21 cellular contexts compared by ENCODE assay signal in the genomic region with DNA sequence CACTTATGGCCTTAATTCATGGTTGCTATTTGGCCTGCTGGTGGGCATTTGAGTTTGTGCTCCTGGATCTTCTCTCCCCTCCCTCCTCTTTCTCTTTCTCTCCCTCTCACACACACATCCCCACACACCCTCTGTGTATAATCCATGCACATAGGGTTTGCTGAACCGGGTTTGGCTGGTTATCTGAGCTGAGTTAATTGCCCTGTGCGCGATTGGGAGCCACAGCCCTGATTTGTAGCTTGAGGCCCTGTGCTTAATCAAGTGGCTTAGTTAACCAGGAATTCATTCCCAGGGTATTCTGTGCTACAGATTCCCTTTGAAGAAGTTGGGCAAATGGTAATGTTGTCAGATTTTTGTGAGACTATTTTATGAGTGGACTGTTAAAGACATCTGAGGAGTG. TPM values are rescaled to one million over a fixed set of nuclear protein-coding genes. Genes with fewer than 3 reads are reported as not detected.
DNase-seq lines count a peak whose midpoint lies in the region; ATAC-seq and TF ChIP-seq lines count a peak whose summit lies in the region.
"Had no signal": no experiment of that assay in that cellular context is flagged by ENCODE, and none has a peak within 500 bp of the region (broad histone marks: within the 10 kb centered on the region; RNA-seq: fewer than 3 reads in every experiment).

No MANE protein-coding gene starts in this region.

- H3K4me1 ChIP-seq in SJSA1 (replicated peaks): peaks cover 51% of the 10 kb centered on the region
- no peaks in the 10 kb centered on the region for H3K4me1 ChIP-seq in CD8-positive, alpha-beta memory T cell (ENCODE audit: insufficient read depth, low read length)
- H3K4me1 ChIP-seq: A549, uterus had no signal

- H3K36me3 ChIP-seq in SJSA1: no peaks in the 10 kb centered on the region
- H3K36me3 ChIP-seq in CD8-positive, alpha-beta memory T cell (ENCODE audit: insufficient read depth, low read length): no peaks in the 10 kb centered on the region
- H3K36me3 ChIP-seq: BLaER1 treated with 17β-estradiol and CSF1 and Interleukin-3, amounts not matched to agents 10 nM and 100 nM; uterus had no signal

- H3K27me3 ChIP-seq in AG04450 (ENCODE audit: control insufficient read depth, insufficient read depth, low read length) (no peaks in the 10 kb centered on the region), SJSA1 (replicated peaks) (no peaks in the 10 kb centered on the region)
- no peaks in the 10 kb centered on the region for H3K27me3 ChIP-seq in CD8-positive, alpha-beta memory T cell (ENCODE audit: insufficient read depth, low read length, poor library complexity, severe bottlenecking)
- H3K27me3 ChIP-seq: uterus had no signal

- H3K4me1 Mint-ChIP-seq in CD8-positive, alpha-beta memory T cell: peaks cover 0 to 2% (median 0%) of the 10 kb centered on the region in 3 donors
- H3K4me1 Mint-ChIP-seq: activated T-helper 17 cell treated with anti-CD3 and anti-CD28 coated beads, Interleukin-2, amount 50 U/mL, for 72 hours; stimulated activated naive CD8-positive, alpha-beta T cell treated with anti-CD3 and anti-CD28 coated beads, Interleukin-15, amount 100 ng/mL, for 72 hours had no signal

- no peak for TF ChIP-seq CTCF in AG04450 (IDR thresholded peaks at IDR 0.05; ENCODE audit: low read depth, low read length)

- no peak for ATAC-seq in GM19351 (IDR thresholded peaks at IDR 0.05; ENCODE audit: unreplicated experiment)
- ATAC-seq: A549; activated T-helper 17 cell treated with anti-CD3 and anti-CD28 coated beads, Interleukin-2, amount 50 U/mL, for 72 hours; stimulated activated naive CD8-positive, alpha-beta T cell treated with anti-CD3 and anti-CD28 coated beads, Interleukin-15, amount 100 ng/mL, for 72 hours had no signal

- H3K9me3 Mint-ChIP-seq in CD8-positive, alpha-beta memory T cell: peaks cover 0 to 2% (median 0%) of the 10 kb centered on the region in 5 donors
- H3K9me3 Mint-ChIP-seq: activated naive CD8-positive, alpha-beta T cell treated with anti-CD3 and anti-CD28 coated beads for 36 hours; activated T-helper 17 cell treated with anti-CD3 and anti-CD28 coated beads, Interleukin-2, amount 50 U/mL, for 72 hours; stimulated activated naive CD8-positive, alpha-beta T cell treated with anti-CD3 and anti-CD28 coated beads, Interleukin-15, amount 100 ng/mL, for 72 hours had no signal

- CTCF ChIA-PET in AG04450 (lab: Charles Lee): interaction anchor here (1.3 to 1.4 kb wide), 2 partner anchors 140 to 141 kb away, joined by 3 to 4 read pairs; no protein-coding TSS in a partner anchor
- CTCF ChIA-PET in CD8-positive, alpha-beta memory T cell (lab: Charles Lee): no interaction called here

- H3K9me3 ChIP-seq in AG04450 (ENCODE audit: control insufficient read depth, insufficient read depth, low read length) (no peaks in the 10 kb centered on the region), SJSA1 (replicated peaks) (no peaks in the 10 kb centered on the region)
- no peaks in the 10 kb centered on the region for H3K9me3 ChIP-seq in CD8-positive, alpha-beta memory T cell (ENCODE audit: low read length)
- H3K9me3 ChIP-seq: A549; BLaER1 treated with 17β-estradiol and CSF1 and Interleukin-3, amounts not matched to agents 10 nM and 100 nM; uterus had no signal

- H3K27ac Mint-ChIP-seq in CD8-positive, alpha-beta memory T cell: no peak overlapping the region
- H3K27ac Mint-ChIP-seq: activated naive CD8-positive, alpha-beta T cell treated with anti-CD3 and anti-CD28 coated beads for 36 hours; activated T-helper 17 cell treated with anti-CD3 and anti-CD28 coated beads, Interleukin-2, amount 50 U/mL, for 72 hours; stimulated activated naive CD8-positive, alpha-beta T cell treated with anti-CD3 and anti-CD28 coated beads, Interleukin-15, amount 100 ng/mL, for 72 hours had no signal

- no peaks in the 10 kb centered on the region for H3K36me3 Mint-ChIP-seq in CD8-positive, alpha-beta memory T cell
- H3K36me3 Mint-ChIP-seq: activated naive CD8-positive, alpha-beta T cell treated with anti-CD3 and anti-CD28 coated beads for 36 hours had no signal

- H3K4me3 Mint-ChIP-seq in CD8-positive, alpha-beta memory T cell: peak overlapping the region in 1 of 7 donors; percentile 41
- H3K4me3 Mint-ChIP-seq: activated naive CD8-positive, alpha-beta T cell treated with anti-CD3 and anti-CD28 coated beads for 36 hours; activated T-helper 17 cell treated with anti-CD3 and anti-CD28 coated beads, Interleukin-2, amount 50 U/mL, for 72 hours; stimulated activated naive CD8-positive, alpha-beta T cell treated with anti-CD3 and anti-CD28 coated beads, Interleukin-15, amount 100 ng/mL, for 72 hours had no signal

- DNase-seq in AG04450 (ENCODE audit: low read depth, low spot score) (no peak), SJSA1 (ENCODE audit: low read depth in 1 of 2, low spot score in 2 of 2) (no peak), islet precursor cell (peak; percentile 61), renal cortical epithelial cell (ENCODE audit: low read depth) (peak; percentile 47), AG08395 (ENCODE audit: low spot score) (no peak), NCI-H1436 treated with DMSO at 0.1 percent for 48 hours (lab: John Stamatoyannopoulos, UW) (no peak)
- DNase-seq in CD8-positive, alpha-beta memory T cell: no peak
- DNase-seq: activated CD4-positive, CD25-positive, alpha-beta regulatory T cell treated with anti-CD3 and anti-CD28 coated beads, Interleukin-2, amount 50 U/mL, for 72 hours; activated naive CD8-positive, alpha-beta T cell treated with anti-CD3 and anti-CD28 coated beads for 36 hours; cortex of kidney; foreskin melanocyte; MM.1S; NCI-H1694 treated with DMSO at 0.1 percent for 48 hours; NCI-H510A; nucleus accumbens; stimulated activated naive CD8-positive, alpha-beta T cell treated with anti-CD3 and anti-CD28 coated beads, Interleukin-15, amount 100 ng/mL, for 72 hours; uterus had no signal

- peak overlapping the region; percentile 84 for H3K27ac ChIP-seq in AG04450 (ENCODE audit: low read depth, low read length)
- peak overlapping the region; percentile 82 for H3K27ac ChIP-seq in SJSA1
- no peak overlapping the region for H3K27ac ChIP-seq in CD8-positive, alpha-beta memory T cell (ENCODE audit: low read depth, low read length)
- H3K27ac ChIP-seq: A549; BLaER1 treated with 17β-estradiol and CSF1 and Interleukin-3, amounts not matched to agents 10 nM and 100 nM had no signal

- POLR2A ChIA-PET in AG04450 (lab: Yijun Ruan, JAX): no interaction called here
- POLR2A ChIA-PET in CD8-positive, alpha-beta memory T cell (lab: Charles Lee): no interaction called here

- peaks cover 5 to 28% of the 10 kb centered on the region in 2 donors for H3K27me3 Mint-ChIP-seq in CD8-positive, alpha-beta memory T cell

- H3K4me3 ChIP-seq in AG04450 (ENCODE audit: low read depth, low read length) (no peak overlapping the region), SJSA1 (no peak overlapping the region)
- no peak overlapping the region for H3K4me3 ChIP-seq in CD8-positive, alpha-beta memory T cell (ENCODE audit: low read length)
- H3K4me3 ChIP-seq: A549; BLaER1 treated with 17β-estradiol and CSF1 and Interleukin-3, amounts not matched to agents 10 nM and 100 nM; uterus had no signal

RNA-seq across cellular contexts. Expression of gene PARD3B, which starts 6.2 kb away (rescaled TPM):
- polyA plus RNA-seq in AG04450 (2011; rRNA removed): 8.5 and 9.2 TPM in 2 replicates
- polyA minus RNA-seq in AG04450 (2011; rRNA and poly(A)+ RNA removed): 23.4 and 27.1 TPM in 2 replicates
- total RNA-seq in SJSA1 (2014; rRNA removed; shearing (Covaris generic)): 8.3 and 10.6 TPM in 2 replicates
- 5.6 and 16.4 TPM in 2 replicates for total RNA-seq in renal cortical epithelial cell
- total RNA-seq in CD8-positive, alpha-beta memory T cell: under 1 TPM; 0.11 to 0.26 TPM
- polyA plus RNA-seq in CD8-positive, alpha-beta memory T cell: not detected

Comparison
In these comparisons a context has a peak if more than half of its experiments do, and no peak if none do; other contexts are left out.
1. DNase-seq: peak in islet precursor cell (single experiment) and renal cortical epithelial cell (single experiment); none in AG04450 (single experiment), SJSA1 (0 of 2), CD8-positive, alpha-beta memory T cell (0 of 5), AG08395 (single experiment) and NCI-H1436 treated with DMSO at 0.1 percent for 48 hours (single experiment).